ENCODE assay signal across 6 cellular contexts in the genomic region with DNA sequence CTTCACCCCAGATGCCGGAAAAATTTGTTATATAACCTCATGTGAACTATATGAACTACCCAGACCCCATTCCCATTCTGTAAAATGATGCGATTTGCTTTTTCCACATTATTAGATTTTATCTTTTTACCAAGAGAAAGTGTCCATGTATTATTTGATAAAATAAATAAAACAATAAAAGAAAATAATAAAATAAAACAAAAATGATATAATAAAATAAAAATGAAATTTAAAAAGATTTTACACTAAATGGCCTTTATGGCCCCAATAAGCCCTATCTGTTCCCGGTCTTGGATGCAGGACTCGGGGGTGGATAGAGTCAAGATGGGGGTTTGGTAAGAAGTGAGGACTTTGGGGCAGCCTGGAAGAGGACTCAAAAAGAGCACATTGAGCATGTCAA.
"Had no signal": no experiment of that assay in that cellular context is flagged by ENCODE, and none has a peak within 500 bp of the region (broad histone marks: within the 10 kb centered on the region; RNA-seq: fewer than 3 reads in every experiment).

No MANE protein-coding gene starts in this region.

- H3K4me1 ChIP-seq: HAP-1 had no signal

- H3K9me3 ChIP-seq: HAP-1 had no signal

- H3K36me3 Mint-ChIP-seq: IgD-negative memory B cell had no signal

- FAIRE-seq: HepG2 had no signal

- H3K36me3 ChIP-seq: HAP-1 had no signal

- ATAC-seq: HepG2 had no signal

- H3K4me3 ChIP-seq: GM23338, HAP-1 had no signal

- H3K9me3 Mint-ChIP-seq: GM23338, HFFc6, IgD-negative memory B cell had no signal

- H3K4me2 ChIP-seq: GM23338 had no signal

- H3K4me1 Mint-ChIP-seq: IgD-negative memory B cell had no signal

- DNase-seq: HFFc6 had no signal

- H3K27ac Mint-ChIP-seq: GM23338, HFFc6, IgD-negative memory B cell had no signal

- H3K4me3 Mint-ChIP-seq: GM23338, HFFc6, IgD-negative memory B cell had no signal

- H3K27ac ChIP-seq: HL-60 had no signal
